17 cellular contexts compared by ENCODE assay signal in genomic region chr3:35505181-35505580, GRCh38.
DNase-seq lines count a peak whose midpoint lies in the region; TF ChIP-seq lines count a peak whose summit lies in the region.
"Had no signal": no experiment of that assay in that cellular context is flagged by ENCODE, and none has a peak within 500 bp of the region (broad histone marks: within the 10 kb centered on the region; RNA-seq: fewer than 3 reads in every experiment).

No MANE protein-coding gene starts in this region.

- no TSS peak for BruUV-seq in A673 (replicated peaks; lab: Mats Ljungman, UMichigan)

- no peaks in the 10 kb centered on the region for H3K36me3 Mint-ChIP-seq in mesothelial cell of epicardium
- H3K36me3 Mint-ChIP-seq: T-cell had no signal

- intact Hi-C loops in A673 (cut with micrococcal nuclease; ENCODE audit: unreplicated experiment), result no loop called here

- H3K27ac Mint-ChIP-seq in mesothelial cell of epicardium, result no peak overlapping the region
- H3K27ac Mint-ChIP-seq: activated CD4-positive, alpha-beta T cell treated with anti-CD3 and anti-CD28 coated beads for 36 hours; T-cell had no signal

- no peaks in the 10 kb centered on the region for H3K36me3 ChIP-seq in A673 (ENCODE audit: insufficient read depth, low read length, poor library complexity, severe bottlenecking)
- no peaks in the 10 kb centered on the region for H3K36me3 ChIP-seq in HEK293 (ENCODE audit: control insufficient read depth in 2 of 2, insufficient read depth in 1 of 2, low read length in 2 of 2)
- no peaks in the 10 kb centered on the region for H3K36me3 ChIP-seq in SJCRH30
- H3K36me3 ChIP-seq: pancreas had no signal

- POLR2A ChIA-PET in A673 (lab: Charles Lee; ENCODE audit: low non-redundant PET) (no interaction called here), HEK293 (lab: Yijun Ruan, JAX) (no interaction called here)

- DNase-seq in A673 (ENCODE audit: low spot score) (peak; percentile 95), SJCRH30 (peak; percentile 90 to 92), mesothelial cell of epicardium (ENCODE audit: low spot score in 2 of 2, unreplicated experiment in 2 of 2) (peak; percentile 35 to 59), ureter (ENCODE audit: low spot score) (no peak), hippocampal formation (lab: John Stamatoyannopoulos, UW) (no peak), epidermal melanocyte (ENCODE audit: insufficient read length, low spot score) (no peak), GM03348 (ENCODE audit: low spot score) (no peak)
- DNase-seq: activated CD4-positive, alpha-beta T cell treated with anti-CD3 and anti-CD28 coated beads for 36 hours; activated T-cell treated with anti-CD3 and anti-CD28 coated beads, Interleukin-2, amount 50 U/mL, for 1 hour; DMS153; hypothalamus; mammary epithelial cell; NCI-H2029; T-cell had no signal

- TF ChIP-seq CTCF in A673 (conservative IDR thresholded peaks at IDR 0.05; ENCODE audit: low read depth, low read length) (no peak), HEK293 (tag by site-specific recombination; IDR thresholded peaks at IDR 0.05) (no peak), mesothelial cell of epicardium (IDR thresholded peaks at IDR 0.05; ENCODE audit: unreplicated experiment) (no peak)

- peaks cover 2% of the 10 kb centered on the region for H3K4me1 Mint-ChIP-seq in mesothelial cell of epicardium
- H3K4me1 Mint-ChIP-seq: activated CD4-positive, alpha-beta T cell treated with anti-CD3 and anti-CD28 coated beads for 36 hours; T-cell had no signal

- H3K27ac ChIP-seq in A673 (ENCODE audit: low read depth, low read length, poor library complexity, severe bottlenecking) (peak overlapping the region; percentile 12), HEK293 (ENCODE audit: extremely low read depth, low read depth, low read length) (no peak overlapping the region), SJCRH30 (peak overlapping the region; percentile 31; the same call in 1 of the 2 replicates)
- H3K27ac ChIP-seq: pancreas had no signal

- no peak overlapping the region for H3K4me3 Mint-ChIP-seq in mesothelial cell of epicardium
- H3K4me3 Mint-ChIP-seq: activated CD4-positive, alpha-beta T cell treated with anti-CD3 and anti-CD28 coated beads for 36 hours; T-cell had no signal

- H3K9me3 ChIP-seq in A673 (ENCODE audit: low read depth, low read length, poor library complexity, severe bottlenecking) (no peaks in the 10 kb centered on the region), HEK293 (ENCODE audit: control insufficient read depth, insufficient read depth, low read depth, low read length) (no peaks in the 10 kb centered on the region), SJCRH30 (replicated peaks) (no peaks in the 10 kb centered on the region)
- H3K9me3 ChIP-seq: pancreas had no signal

- H3K4me3 ChIP-seq in A673 (ENCODE audit: low read depth, low read length, poor library complexity, severe bottlenecking), result no peak overlapping the region
- H3K4me3 ChIP-seq in HEK293 (ENCODE audit: low read depth, low read length), result no peak overlapping the region
- no peak overlapping the region for H3K4me3 ChIP-seq in SJCRH30
- H3K4me3 ChIP-seq: K562, pancreas had no signal

- no peaks in the 10 kb centered on the region for H3K9me3 Mint-ChIP-seq in mesothelial cell of epicardium

- peaks cover 20% of the 10 kb centered on the region for H3K4me1 ChIP-seq in A673 (ENCODE audit: insufficient read depth, low read length, poor library complexity, severe bottlenecking)
- H3K4me1 ChIP-seq in HEK293 (ENCODE audit: control insufficient read depth, insufficient read depth, low read length), result no peaks in the 10 kb centered on the region
- peaks cover 24% of the 10 kb centered on the region for H3K4me1 ChIP-seq in SJCRH30
- H3K4me1 ChIP-seq: pancreas had no signal

- no peaks in the 10 kb centered on the region for H3K27me3 Mint-ChIP-seq in mesothelial cell of epicardium (ENCODE audit: low read depth)
- H3K27me3 Mint-ChIP-seq: activated CD4-positive, alpha-beta T cell treated with anti-CD3 and anti-CD28 coated beads for 36 hours; T-cell had no signal

- CTCF ChIA-PET in A673 (lab: Charles Lee), result no interaction called here
- CTCF ChIA-PET in HEK293 (lab: Yijun Ruan, JAX), result interaction anchor here (0.7 kb wide), 1 partner anchor 37 kb away, joined by 3 read pairs; no protein-coding TSS in a partner anchor

- no peaks in the 10 kb centered on the region for H3K27me3 ChIP-seq in A673 (replicated peaks; ENCODE audit: insufficient read depth, low read depth, low read length, poor library complexity)
- H3K27me3 ChIP-seq in SJCRH30, result no peaks in the 10 kb centered on the region
- H3K27me3 ChIP-seq: pancreas had no signal

TF ChIP-seq in HEK293, 187 proteins besides CTCF, POLR2A, EP300 and RAD21:
- no peak for TF ChIP-seq ZNF394 (tag by site-specific recombination; IDR thresholded peaks at IDR 0.05; ENCODE audit: borderline replicate concordance)
- no peak for TF ChIP-seq SALL2 (tag by site-specific recombination; IDR thresholded peaks at IDR 0.05; ENCODE audit: borderline replicate concordance)
- no peak for TF ChIP-seq ZNF621 (tag by site-specific recombination; IDR thresholded peaks at IDR 0.05)
- TF ChIP-seq ZNF785 (tag by site-specific recombination; IDR thresholded peaks at IDR 0.05), result no peak
- TF ChIP-seq SCRT2 (tag by site-specific recombination; IDR thresholded peaks at IDR 0.05), result peak; percentile 49
- TF ChIP-seq ZNF223 (tag by site-specific recombination; IDR thresholded peaks at IDR 0.05), result no peak
- no peak for TF ChIP-seq ZNF529 (tag by site-specific recombination; IDR thresholded peaks at IDR 0.05; ENCODE audit: insufficient replicate concordance)

Comparison
In these comparisons a context has a peak if more than half of its experiments do, and no peak if none do; other contexts are left out.
1. DNase-seq: peak in A673 (single experiment), SJCRH30 (2 of 2) and mesothelial cell of epicardium (2 of 2); none in ureter (single experiment), hippocampal formation (0 of 2), epidermal melanocyte (single experiment) and GM03348 (single experiment).